Comparison of ENCODE assay signal across 1 cellular context in genomic region chr21:34615487-34615814, GRCh38.
TF ChIP-seq lines count a peak whose summit lies in the region.

No MANE protein-coding gene starts in this region.

TF ChIP-seq in GM12878, 131 proteins besides CTCF, POLR2A, EP300 and RAD21 (continued from another document):
- TF ChIP-seq, protein P1, sequence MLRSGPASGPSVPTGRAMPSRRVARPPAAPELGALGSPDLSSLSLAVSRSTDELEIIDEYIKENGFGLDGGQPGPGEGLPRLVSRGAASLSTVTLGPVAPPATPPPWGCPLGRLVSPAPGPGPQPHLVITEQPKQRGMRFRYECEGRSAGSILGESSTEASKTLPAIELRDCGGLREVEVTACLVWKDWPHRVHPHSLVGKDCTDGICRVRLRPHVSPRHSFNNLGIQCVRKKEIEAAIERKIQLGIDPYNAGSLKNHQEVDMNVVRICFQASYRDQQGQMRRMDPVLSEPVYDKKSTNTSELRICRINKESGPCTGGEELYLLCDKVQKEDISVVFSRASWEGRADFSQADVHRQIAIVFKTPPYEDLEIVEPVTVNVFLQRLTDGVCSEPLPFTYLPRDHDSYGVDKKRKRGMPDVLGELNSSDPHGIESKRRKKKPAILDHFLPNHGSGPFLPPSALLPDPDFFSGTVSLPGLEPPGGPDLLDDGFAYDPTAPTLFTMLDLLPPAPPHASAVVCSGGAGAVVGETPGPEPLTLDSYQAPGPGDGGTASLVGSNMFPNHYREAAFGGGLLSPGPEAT (IDR thresholded peaks at IDR 0.05; ENCODE audit: low read depth) = peak; percentile 10; the same call in 1 of the 2 replicates
- TF ChIP-seq GATAD2B (conservative IDR thresholded peaks at IDR 0.05; ENCODE audit: low read depth) (no peak), MLLT1 (IDR thresholded peaks at IDR 0.05) (peak; percentile 63; the same call in 1 of the 2 replicates), ESRRA (IDR thresholded peaks at IDR 0.05; ENCODE audit: low read length) (no peak), ATF2 (IDR thresholded peaks at IDR 0.05; ENCODE audit: low read length) (no peak), CUX1 (IDR thresholded peaks at IDR 0.05; ENCODE audit: insufficient replicate concordance, low read depth, low read length) (peak; percentile 78)
TF ChIP-seq in GM12878: peak in this region for 6.
